Comparison of ENCODE assay signal across 14 cellular contexts in genomic region chr2:150878347-150878746, GRCh38.
DNase-seq lines count a peak whose midpoint lies in the region; FAIRE-seq and TF ChIP-seq lines count a peak whose summit lies in the region.
"Had no signal": no experiment of that assay in that cellular context is flagged by ENCODE, and none has a peak within 500 bp of the region (broad histone marks: within the 10 kb centered on the region; RNA-seq: fewer than 3 reads in every experiment).

No MANE protein-coding gene starts in this region.

- DNase-seq in NK-92 treated with Interleukin-12 subunit alpha and Interleukin-12 subunit beta, amount 100 ng/mL, for 24 hours (lab: John Stamatoyannopoulos, UW), result peak; percentile 2
- DNase-seq in NK-92 (lab: John Stamatoyannopoulos, UW; ENCODE audit: unreplicated experiment), result no peak
- peak; percentile 33 for DNase-seq in NCI-H226
- DNase-seq in bronchial epithelial cell (ENCODE audit: low read depth), result peak; percentile 84
- DNase-seq in myocyte (ENCODE audit: low read depth), result peak; percentile 42
- no peak for DNase-seq in stimulated activated CD4-positive, alpha-beta T cell treated with anti-CD3 and anti-CD28 coated beads, Interleukin-1b, Interleukin-23, amount 100 ng/mL, for 48 hours
- no peak for DNase-seq in NCI-H1417 treated with DMSO at 0.1 percent for 48 hours (lab: John Stamatoyannopoulos, UW)
- DNase-seq in HuH-7.5 (ENCODE audit: low spot score), result no peak
- DNase-seq: 8988T; activated CD4-positive, CD25-positive, alpha-beta regulatory T cell; DMS 273 treated with DMSO at 0.1 percent for 48 hours; NCI-H1105; NCI-H69; nucleus accumbens had no signal

- no peak for FAIRE-seq in bronchial epithelial cell (lab: Jason Lieb, UNC)

- no peaks in the 10 kb centered on the region for H3K27me3 ChIP-seq in bronchial epithelial cell (ENCODE audit: control insufficient read depth, insufficient read depth, low read length)

- no peak for TF ChIP-seq CTCF in bronchial epithelial cell (IDR thresholded peaks at IDR 0.05; ENCODE audit: insufficient read depth, low read length, severe bottlenecking)

- no peaks in the 10 kb centered on the region for H3K36me3 ChIP-seq in bronchial epithelial cell (ENCODE audit: control insufficient read depth, insufficient read depth, low read length)

- H3K4me3 ChIP-seq in bronchial epithelial cell (ENCODE audit: low read depth, low read length), result no peak overlapping the region

Comparison
In these comparisons a context has a peak if more than half of its experiments do, and no peak if none do; other contexts are left out.
1. DNase-seq: peak in NK-92 treated with Interleukin-12 subunit alpha and Interleukin-12 subunit beta, amount 100 ng/mL, for 24 hours (single experiment), NCI-H226 (single experiment), bronchial epithelial cell (single experiment) and myocyte (single experiment); none in NK-92 (single experiment), stimulated activated CD4-positive, alpha-beta T cell treated with anti-CD3 and anti-CD28 coated beads, Interleukin-1b, Interleukin-23, amount 100 ng/mL, for 48 hours (single experiment), NCI-H1417 treated with DMSO at 0.1 percent for 48 hours (single experiment) and HuH-7.5 (single experiment).